13 cellular contexts compared by ENCODE assay signal in genomic region chr3:194800014-194800413, GRCh38.
DNase-seq lines count a peak whose midpoint lies in the region; ATAC-seq and TF ChIP-seq lines count a peak whose summit lies in the region.
"Had no signal": no experiment of that assay in that cellular context is flagged by ENCODE, and none has a peak within 500 bp of the region (broad histone marks: within the 10 kb centered on the region; RNA-seq: fewer than 3 reads in every experiment).

No MANE protein-coding gene starts in this region.

- TF ChIP-seq CTCF in coronary artery (IDR thresholded peaks at IDR 0.05) (no peak), gastrocnemius medialis (IDR thresholded peaks at IDR 0.05 in 4 of 5, conservative IDR thresholded peaks at IDR 0.05 in 1 of 5) (no peak)

- DNase-seq in activated CD8-positive, alpha-beta memory T cell treated with anti-CD3 and anti-CD28 coated beads, Interleukin-2, amount 50 U/mL, for 48 hours, result peak; percentile 36
- DNase-seq in activated CD8-positive, alpha-beta memory T cell treated with anti-CD3 and anti-CD28 coated beads for 24 hours, result no peak
- DNase-seq in coronary artery (ENCODE audit: low spot score), result peak; percentile 24
- peak in 1 of 2 donors; percentile 28 for DNase-seq in gastrocnemius medialis
- no peak for DNase-seq in OCI-M2 (lab: John Stamatoyannopoulos, UW; ENCODE audit: unreplicated experiment)
- DNase-seq in sciatic nerve (ENCODE audit: low spot score), result no peak
- DNase-seq in NCI-H146 (lab: John Stamatoyannopoulos, UW), result no peak
- DNase-seq: 8988T; CD4-positive, alpha-beta memory T cell; DMS79 treated with DMSO at 0.1 percent for 48 hours; GF-D8 had no signal

- no peaks in the 10 kb centered on the region for H3K36me3 ChIP-seq in gastrocnemius medialis
- H3K36me3 ChIP-seq: BLaER1, HAP-1 had no signal

- H3K27me3 ChIP-seq in gastrocnemius medialis, result no peaks in the 10 kb centered on the region
- H3K27me3 ChIP-seq: BLaER1 had no signal

- no peaks in the 10 kb centered on the region for H3K9me3 ChIP-seq in gastrocnemius medialis
- H3K9me3 ChIP-seq: HAP-1 had no signal

- H3K27ac ChIP-seq in coronary artery, result no peak overlapping the region
- H3K27ac ChIP-seq in gastrocnemius medialis, result no peak overlapping the region
- H3K27ac ChIP-seq: BLaER1 had no signal

- TF ChIP-seq POLR2A in gastrocnemius medialis (IDR thresholded peaks at IDR 0.05), result no peak

- H3K4me3 ChIP-seq in coronary artery (no peak overlapping the region), gastrocnemius medialis (no peak overlapping the region)
- H3K4me3 ChIP-seq: BLaER1, HAP-1 had no signal

- H3K4me1 ChIP-seq in gastrocnemius medialis, result no peaks in the 10 kb centered on the region
- H3K4me1 ChIP-seq: BLaER1, HAP-1 had no signal

- in situ Hi-C loops in gastrocnemius medialis (cut with MboI; ENCODE audit: low sequenced_read_pairs in 4 of 4), result no loop called here

- intact Hi-C loops in gastrocnemius medialis (cut with DNase I; ENCODE audit: low total_unique reads), result no loop called here
- intact Hi-C loops in sciatic nerve (cut with DNase I), result no loop called here

- peak; percentile 66 to 82 for ATAC-seq in gastrocnemius medialis
- ATAC-seq in sciatic nerve, result no peak

Comparison
In these comparisons a context has a peak if more than half of its experiments do, and no peak if none do; other contexts are left out.
1. DNase-seq: peak in activated CD8-positive, alpha-beta memory T cell treated with anti-CD3 and anti-CD28 coated beads, Interleukin-2, amount 50 U/mL, for 48 hours (single experiment) and coronary artery (single experiment); none in activated CD8-positive, alpha-beta memory T cell treated with anti-CD3 and anti-CD28 coated beads for 24 hours (single experiment), OCI-M2 (single experiment), sciatic nerve (single experiment) and NCI-H146 (single experiment).